11 cellular contexts compared by ENCODE assay signal in the genomic region with DNA sequence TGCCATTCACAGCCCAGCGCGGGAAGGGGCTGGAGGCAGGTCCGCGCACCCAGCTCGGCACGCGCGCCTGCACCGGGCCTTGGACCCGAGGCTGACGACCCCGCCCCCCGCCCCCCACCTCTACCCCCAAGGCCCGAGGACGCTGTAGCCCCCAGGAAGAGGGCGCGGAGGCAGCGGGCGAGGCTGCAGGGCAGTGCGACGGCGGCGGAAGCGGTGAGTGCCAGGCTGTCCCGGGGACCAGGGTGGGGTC. TPM values are rescaled to one million over a fixed set of nuclear protein-coding genes. Genes with fewer than 3 reads are reported as not detected.
A peak's percentile ranks its signal among the peaks of the same experiment; 100 is the strongest.
DNase-seq lines count a peak whose midpoint lies in the region; ATAC-seq and TF ChIP-seq lines count a peak whose summit lies in the region.
"Had no signal": no experiment of that assay in that cellular context is flagged by ENCODE, and none has a peak within 500 bp of the region (broad histone marks: within the 10 kb centered on the region; RNA-seq: fewer than 3 reads in every experiment).

No MANE protein-coding gene starts in this region.

- H2AFZ ChIP-seq in OCI-LY3 (ENCODE audit: low read depth, low read length) = no peak overlapping the region

- no peak for DNase-seq in activated CD4-positive, alpha-beta T cell treated with anti-CD3 and anti-CD28 coated beads, Interleukin-2, amount 10 ng/mL, durations not matched to agents 7 days and 5 days
- no peak for DNase-seq in activated CD4-positive, alpha-beta T cell treated with anti-CD3 and anti-CD28 coated beads, Interleukin-2, amount 50 U/mL, for 48 hours
- DNase-seq in iPS DF 6.9 (ENCODE audit: low read depth, low spot score) = no peak
- DNase-seq in stimulated activated effector memory CD8-positive, alpha-beta T cell treated with anti-CD3 and anti-CD28 coated beads, Interleukin-12 subunit alpha, Interleukin-12 subunit beta, amount 100 ng/mL, for 72 hours (ENCODE audit: low spot score in 2 of 2) = no peak
- DNase-seq in NCI-H345 treated with DMSO at 0.1 percent for 48 hours (lab: John Stamatoyannopoulos, UW; ENCODE audit: unreplicated experiment) = no peak
- DNase-seq in NCI-H146 treated with DMSO at 0.1 percent for 48 hours (lab: John Stamatoyannopoulos, UW; ENCODE audit: unreplicated experiment) = no peak
- DNase-seq: ACHN, foreskin fibroblast, NCI-H1105 had no signal

- H3K27me3 ChIP-seq in OCI-LY3 (ENCODE audit: low read depth, low read length) (no peaks in the 10 kb centered on the region), iPS DF 6.9 (ENCODE audit: control insufficient read depth, insufficient read depth, low read length) (no peaks in the 10 kb centered on the region)

- H3K4me2 ChIP-seq in OCI-LY3 (ENCODE audit: low read length) = peak overlapping the region; percentile 91

- peaks cover 36% of the 10 kb centered on the region for H3K4me1 ChIP-seq in OCI-LY3 (ENCODE audit: low read length)
- H3K4me1 ChIP-seq in iPS DF 6.9 (ENCODE audit: control insufficient read depth, insufficient read depth, low read length) = peaks cover 6% of the 10 kb centered on the region

- WGBS in iPS DF 6.9 (ENCODE audit: insufficient coverage, insufficient read length) = no CpG with 5 or more reads among the region's 25 CpGs

- peak overlapping the region; percentile 79 for H3K27ac ChIP-seq in OCI-LY3 (ENCODE audit: low read length)
- H3K27ac ChIP-seq in iPS DF 6.9 (ENCODE audit: low read length) = no peak overlapping the region

- H3K4me3 Mint-ChIP-seq in activated CD4-positive, alpha-beta T cell treated with anti-CD3 and anti-CD28 coated beads, Interleukin-2, amount 10 ng/mL, durations not matched to agents 7 days and 5 days = peak overlapping the region; percentile 87
- peak overlapping the region; percentile 76 for H3K4me3 Mint-ChIP-seq in stimulated activated effector memory CD8-positive, alpha-beta T cell treated with anti-CD3 and anti-CD28 coated beads, Interleukin-12 subunit alpha, Interleukin-12 subunit beta, amount 100 ng/mL, for 72 hours

- H3K27ac Mint-ChIP-seq in activated CD4-positive, alpha-beta T cell treated with anti-CD3 and anti-CD28 coated beads, Interleukin-2, amount 10 ng/mL, durations not matched to agents 7 days and 5 days = peak overlapping the region; percentile 88
- no peak overlapping the region for H3K27ac Mint-ChIP-seq in stimulated activated effector memory CD8-positive, alpha-beta T cell treated with anti-CD3 and anti-CD28 coated beads, Interleukin-12 subunit alpha, Interleukin-12 subunit beta, amount 100 ng/mL, for 72 hours

- H3K9me3 ChIP-seq in OCI-LY3 (ENCODE audit: insufficient read depth, low read length) = no peaks in the 10 kb centered on the region
- no peaks in the 10 kb centered on the region for H3K9me3 ChIP-seq in iPS DF 6.9 (ENCODE audit: control insufficient read depth, insufficient read depth, low read length)

- CTCF ChIA-PET in activated CD4-positive, alpha-beta T cell treated with anti-CD3 and anti-CD28 coated beads, Interleukin-2, amount 10 ng/mL, durations not matched to agents 7 days and 5 days (lab: Charles Lee) = interaction anchor here (1.0 to 4.2 kb wide), 4 partner anchors 13 to 548 kb away, joined by 3 to 27 read pairs (median 3); a partner anchor contains a TSS

- no peaks in the 10 kb centered on the region for H3K27me3 Mint-ChIP-seq in activated CD4-positive, alpha-beta T cell treated with anti-CD3 and anti-CD28 coated beads, Interleukin-2, amount 10 ng/mL, durations not matched to agents 7 days and 5 days

- H3K9ac ChIP-seq in OCI-LY3 (ENCODE audit: low read length) = peak overlapping the region; percentile 77

- peaks cover 30% of the 10 kb centered on the region for H3K36me3 Mint-ChIP-seq in activated CD4-positive, alpha-beta T cell treated with anti-CD3 and anti-CD28 coated beads, Interleukin-2, amount 10 ng/mL, durations not matched to agents 7 days and 5 days (ENCODE audit: low read depth)
- H3K36me3 Mint-ChIP-seq in stimulated activated effector memory CD8-positive, alpha-beta T cell treated with anti-CD3 and anti-CD28 coated beads, Interleukin-12 subunit alpha, Interleukin-12 subunit beta, amount 100 ng/mL, for 72 hours = peaks cover 23% of the 10 kb centered on the region

- H3K4me3 ChIP-seq in OCI-LY3 (ENCODE audit: low read length) (peak overlapping the region; percentile 78), iPS DF 6.9 (ENCODE audit: low read length) (peak overlapping the region; percentile 39; the same call in 1 of the 2 replicates)

- peaks cover 28% of the 10 kb centered on the region for H3K4me1 Mint-ChIP-seq in activated CD4-positive, alpha-beta T cell treated with anti-CD3 and anti-CD28 coated beads, Interleukin-2, amount 10 ng/mL, durations not matched to agents 7 days and 5 days
- peaks cover 31% of the 10 kb centered on the region for H3K4me1 Mint-ChIP-seq in stimulated activated effector memory CD8-positive, alpha-beta T cell treated with anti-CD3 and anti-CD28 coated beads, Interleukin-12 subunit alpha, Interleukin-12 subunit beta, amount 100 ng/mL, for 72 hours

- H3K36me3 ChIP-seq in OCI-LY3 (replicated peaks; ENCODE audit: low read depth, low read length) (peaks cover 12% of the 10 kb centered on the region), iPS DF 6.9 (ENCODE audit: control insufficient read depth, insufficient read depth, low read length) (peaks cover 13% of the 10 kb centered on the region)

- POLR2A ChIA-PET in activated CD4-positive, alpha-beta T cell treated with anti-CD3 and anti-CD28 coated beads, Interleukin-2, amount 10 ng/mL, durations not matched to agents 7 days and 5 days (lab: Charles Lee) = no interaction called here

- H4K20me1 ChIP-seq in OCI-LY3 (ENCODE audit: insufficient read depth, low read length) = no peaks in the 10 kb centered on the region

- no peaks in the 10 kb centered on the region for H3K9me3 Mint-ChIP-seq in activated CD4-positive, alpha-beta T cell treated with anti-CD3 and anti-CD28 coated beads, Interleukin-2, amount 10 ng/mL, durations not matched to agents 7 days and 5 days
- H3K9me3 Mint-ChIP-seq in stimulated activated effector memory CD8-positive, alpha-beta T cell treated with anti-CD3 and anti-CD28 coated beads, Interleukin-12 subunit alpha, Interleukin-12 subunit beta, amount 100 ng/mL, for 72 hours = no peaks in the 10 kb centered on the region

- H3K79me2 ChIP-seq in OCI-LY3 (ENCODE audit: low read length) = no peaks in the 10 kb centered on the region

- no peak for TF ChIP-seq CTCF in OCI-LY3 (IDR thresholded peaks at IDR 0.05; ENCODE audit: low read depth, low read length)

- ATAC-seq in stimulated activated effector memory CD8-positive, alpha-beta T cell treated with anti-CD3 and anti-CD28 coated beads, Interleukin-12 subunit alpha, Interleukin-12 subunit beta, amount 100 ng/mL, for 72 hours = no peak
- no peak for ATAC-seq in GM21619 (IDR thresholded peaks at IDR 0.05; ENCODE audit: unreplicated experiment)

RNA-seq across cellular contexts. Expression of a gene that starts 1.2 kb away (rescaled TPM):
- total RNA-seq in activated CD4-positive, alpha-beta T cell treated with anti-CD3 and anti-CD28 coated beads, Interleukin-2, amount 10 ng/mL, durations not matched to agents 7 days and 5 days = 100 to 1,000 TPM; 253 to 302 TPM

RNA-seq across cellular contexts. Expression of a gene that starts 2.0 kb away (rescaled TPM):
- 100 to 1,000 TPM; 105 to 129 TPM for total RNA-seq in activated CD4-positive, alpha-beta T cell treated with anti-CD3 and anti-CD28 coated beads, Interleukin-2, amount 10 ng/mL, durations not matched to agents 7 days and 5 days

RNA-seq across cellular contexts. Expression of a gene that starts 29.8 kb away (rescaled TPM):
- total RNA-seq in activated CD4-positive, alpha-beta T cell treated with anti-CD3 and anti-CD28 coated beads, Interleukin-2, amount 10 ng/mL, durations not matched to agents 7 days and 5 days = 10 to 100 TPM; 37.3 to 43.3 TPM

RNA-seq across cellular contexts. Expression of a gene that starts 29.8 kb away (rescaled TPM):
- total RNA-seq in activated CD4-positive, alpha-beta T cell treated with anti-CD3 and anti-CD28 coated beads, Interleukin-2, amount 10 ng/mL, durations not matched to agents 7 days and 5 days = 10 to 100 TPM; 52.7 to 64.5 TPM

RNA-seq across cellular contexts. Expression of a gene that starts 41.2 kb away (rescaled TPM):
- 1 to 10 TPM in 1 of 2 experiments, not detected in 1; 1.0 TPM for total RNA-seq in activated CD4-positive, alpha-beta T cell treated with anti-CD3 and anti-CD28 coated beads, Interleukin-2, amount 10 ng/mL, durations not matched to agents 7 days and 5 days
